ENCODE assay signal across 1 cellular context in genomic region chr20:31602779-31603441, GRCh38.
TF ChIP-seq lines count a peak whose summit lies in the region.

No MANE protein-coding gene starts in this region.

TF ChIP-seq in HepG2, 621 proteins besides CTCF, POLR2A, EP300 and RAD21 (continued from another document):
- TF ChIP-seq CENPBD1 (CRISPR knock-in tag; IDR thresholded peaks at IDR 0.05; ENCODE audit: borderline replicate concordance, low read depth): no peak
- TF ChIP-seq ZNF773 (CRISPR knock-in tag; IDR thresholded peaks at IDR 0.05; ENCODE audit: borderline replicate concordance): no peak
- 0 out of 2 replicates have a peak, but pooled peaks have one; percentile 17 for TF ChIP-seq SALL1 (CRISPR knock-in tag; IDR thresholded peaks at IDR 0.05)
- no peak for TF ChIP-seq ZNF777 (CRISPR knock-in tag; IDR thresholded peaks at IDR 0.05)
- no peak for TF ChIP-seq ZNF337 (CRISPR knock-in tag; IDR thresholded peaks at IDR 0.05; ENCODE audit: borderline replicate concordance, low read depth)
- TF ChIP-seq ZNF574 (CRISPR knock-in tag; IDR thresholded peaks at IDR 0.05): no peak
- TF ChIP-seq TFAP4 (IDR thresholded peaks at IDR 0.05; ENCODE audit: borderline replicate concordance, low read depth): no peak
- TF ChIP-seq ZNF572 (CRISPR knock-in tag; IDR thresholded peaks at IDR 0.05): 0 out of 2 replicates have a peak, but pooled peaks have one; percentile 47
- TF ChIP-seq ZFP41 (CRISPR knock-in tag; IDR thresholded peaks at IDR 0.05; ENCODE audit: borderline replicate concordance): no peak
- TF ChIP-seq GABPA (IDR thresholded peaks at IDR 0.05; ENCODE audit: low read depth, low read length): no peak
- TF ChIP-seq GABPA (CRISPR knock-in tag; IDR thresholded peaks at IDR 0.05; ENCODE audit: low read depth): no peak
- TF ChIP-seq NFAT5 (CRISPR knock-in tag; IDR thresholded peaks at IDR 0.05): no peak
- TF ChIP-seq MLLT10 (CRISPR knock-in tag; IDR thresholded peaks at IDR 0.05): no peak
- no peak for TF ChIP-seq ZNF788 (CRISPR knock-in tag; IDR thresholded peaks at IDR 0.05; ENCODE audit: borderline replicate concordance)
- no peak for TF ChIP-seq ZNF503 (CRISPR knock-in tag; IDR thresholded peaks at IDR 0.05)
- 0 out of 2 replicates have a peak, but pooled peaks have one; percentile 20 for TF ChIP-seq GATAD1 (CRISPR knock-in tag; IDR thresholded peaks at IDR 0.05)
- no peak for TF ChIP-seq JUND (CRISPR knock-in tag; IDR thresholded peaks at IDR 0.05)
- TF ChIP-seq ZNF460 (CRISPR knock-in tag; IDR thresholded peaks at IDR 0.05; ENCODE audit: borderline replicate concordance): no peak; the same call in 1 of the 2 replicates
- TF ChIP-seq NR2F1 (CRISPR knock-in tag; IDR thresholded peaks at IDR 0.05): no peak
- no peak for TF ChIP-seq TOE1 (CRISPR knock-in tag; IDR thresholded peaks at IDR 0.05)
- TF ChIP-seq GPN1 (CRISPR knock-in tag; IDR thresholded peaks at IDR 0.05; ENCODE audit: borderline replicate concordance): no peak
- TF ChIP-seq SMC3 (IDR thresholded peaks at IDR 0.05; ENCODE audit: low read length): 0 out of 2 replicates have a peak, but pooled peaks have one; percentile 11
- peak; percentile 69 for TF ChIP-seq POLR2G (IDR thresholded peaks at IDR 0.05; ENCODE audit: low read depth, low read length)
- no peak for TF ChIP-seq ASH2L (IDR thresholded peaks at IDR 0.05; ENCODE audit: insufficient read length, low read depth, low read length)
- TF ChIP-seq ZNF891 (CRISPR knock-in tag; IDR thresholded peaks at IDR 0.05): no peak
